In genomic region chr20:35055445-35056276, GRCh38 we compare ENCODE assay signal across 11 cellular contexts. TPM values are rescaled to one million over a fixed set of nuclear protein-coding genes. Genes with fewer than 3 reads are reported as not detected.
A peak's percentile ranks its signal among the peaks of the same experiment; 100 is the strongest.
DNase-seq lines count a peak whose midpoint lies in the region; ATAC-seq and TF ChIP-seq lines count a peak whose summit lies in the region.
"Had no signal": no experiment of that assay in that cellular context is flagged by ENCODE, and none has a peak within 500 bp of the region (broad histone marks: within the 10 kb centered on the region; RNA-seq: fewer than 3 reads in every experiment).

No MANE protein-coding gene starts in this region.

- H3K4me3 ChIP-seq in heart right ventricle (no peak overlapping the region), left ventricle myocardium inferior (no peak overlapping the region), astrocyte of the spinal cord (ENCODE audit: low read depth, low read length) (no peak overlapping the region)

- H3K4me1 ChIP-seq in heart right ventricle (peaks cover 0 to 32% (median 21%) of the 10 kb centered on the region in 9 donors), left ventricle myocardium inferior (peaks cover 32% of the 10 kb centered on the region)

- intact Hi-C loops in heart right ventricle (cut with DNase I), result no loop called here
- intact Hi-C loops in left ventricle myocardium inferior (cut with micrococcal nuclease), result no loop called here

- in situ Hi-C loops in astrocyte of the spinal cord (cut with HindIII; ENCODE audit: low sequenced_read_pairs), result no loop called here

- H3K27me3 ChIP-seq in heart right ventricle (no peaks in the 10 kb centered on the region), left ventricle myocardium inferior (ENCODE audit: low read depth) (no peaks in the 10 kb centered on the region)

- peak in 6 of 8 donors; percentile 40 to 79 (median 66) for ATAC-seq in heart right ventricle

- 55 to 61% methylated on average over 9 of the region's 9 CpGs for WGBS in heart right ventricle, 2 donors

- H3K27ac ChIP-seq in heart right ventricle, result peak overlapping the region in 3 of 10 donors; percentile 8 to 64 (median 20)
- no peak overlapping the region for H3K27ac ChIP-seq in left ventricle myocardium inferior (replicated peaks)
- H3K27ac ChIP-seq: epithelial cell of prostate had no signal

- no peak for DNase-seq in heart right ventricle
- DNase-seq in left ventricle myocardium inferior, result no peak
- DNase-seq in MV-4-11 (lab: John Stamatoyannopoulos, UW), result peak; percentile 82
- DNase-seq in astrocyte of the spinal cord (ENCODE audit: low read depth, low spot score), result peak; percentile 26
- DNase-seq in stromal cell of bone marrow (ENCODE audit: low read depth), result peak; percentile 79
- DNase-seq in SKM-1 (lab: John Stamatoyannopoulos, UW; ENCODE audit: unreplicated experiment), result no peak
- DNase-seq in SW480 (ENCODE audit: low spot score), result no peak
- no peak for DNase-seq in NK-92 treated with Interleukin-12 subunit alpha and Interleukin-12 subunit beta, amount 100 ng/mL, for 24 hours (lab: John Stamatoyannopoulos, UW)
- DNase-seq: activated CD4-positive, CD25-positive, alpha-beta regulatory T cell treated with anti-CD3 and anti-CD28 coated beads, Interleukin-2, amount 50 U/mL, for 72 hours; NCI-H2107 had no signal

- no peak for TF ChIP-seq CTCF in heart right ventricle (IDR thresholded peaks at IDR 0.05)
- no peak for TF ChIP-seq CTCF in left ventricle myocardium inferior (IDR thresholded peaks at IDR 0.05; ENCODE audit: borderline replicate concordance)
- TF ChIP-seq CTCF in astrocyte of the spinal cord (IDR thresholded peaks at IDR 0.05; ENCODE audit: low read depth, low read length), result no peak

- no peaks in the 10 kb centered on the region for H3K9me3 ChIP-seq in heart right ventricle
- no peaks in the 10 kb centered on the region for H3K9me3 ChIP-seq in left ventricle myocardium inferior (replicated peaks)

- H3K36me3 ChIP-seq in heart right ventricle, result peaks cover 0 to 68% (median 4%) of the 10 kb centered on the region in 9 donors
- H3K36me3 ChIP-seq in left ventricle myocardium inferior, result peaks cover 23% of the 10 kb centered on the region

RNA-seq across cellular contexts. Expression of gene TRPC4AP, which starts 36.9 kb away (rescaled TPM):
- 10 to 100 TPM; 32.2 to 46.4 (median 38.5) TPM for total RNA-seq in heart right ventricle
- polyA plus RNA-seq in heart right ventricle, result 10 to 100 TPM; 26.2 to 32.7 TPM
- 30.7 TPM for total RNA-seq in left ventricle myocardium inferior

Comparison
In these comparisons a context has a peak if more than half of its experiments do, and no peak if none do; other contexts are left out.
1. DNase-seq: peak in MV-4-11 (single experiment), astrocyte of the spinal cord (single experiment) and stromal cell of bone marrow (single experiment); none in heart right ventricle (0 of 2), left ventricle myocardium inferior (single experiment), SKM-1 (single experiment), SW480 (single experiment) and NK-92 treated with Interleukin-12 subunit alpha and Interleukin-12 subunit beta, amount 100 ng/mL, for 24 hours (single experiment).